ENCODE assay signal across 1 cellular context in genomic region chr13:22428188-22428828, GRCh38.
TF ChIP-seq lines count a peak whose summit lies in the region.

No MANE protein-coding gene starts in this region.

TF ChIP-seq in K562, 482 proteins besides CTCF, POLR2A, EP300 and RAD21 (continued from another document):
- TF ChIP-seq TOE1 (IDR thresholded peaks at IDR 0.05; ENCODE audit: borderline replicate concordance) (no peak), TOE1 (CRISPR knock-in tag; IDR thresholded peaks at IDR 0.05; ENCODE audit: borderline replicate concordance, low read depth) (no peak), BHLHE40 (IDR thresholded peaks at IDR 0.05; ENCODE audit: low read length) (no peak), TAF1 (IDR thresholded peaks at IDR 0.05; ENCODE audit: control insufficient read depth, extremely low read depth, insufficient read depth, low read length, severe bottlenecking) (no peak), SAFB (IDR thresholded peaks at IDR 0.05; ENCODE audit: borderline replicate concordance, low read depth, low read length) (no peak), CREB3 (tag; conservative IDR thresholded peaks at IDR 0.05; ENCODE audit: low read depth) (no peak), SMARCC2 (IDR thresholded peaks at IDR 0.05; ENCODE audit: low read depth) (no peak), FOXM1 (IDR thresholded peaks at IDR 0.05; ENCODE audit: low read depth) (peak; percentile 62; the same call in 1 of the 2 replicates), FOXM1 (CRISPR knock-in tag; IDR thresholded peaks at IDR 0.05; ENCODE audit: low read depth) (no peak), RFX1 (IDR thresholded peaks at IDR 0.05) (peak; percentile 80), TEAD1 (CRISPR knock-in tag; IDR thresholded peaks at IDR 0.05) (peak in 1 of 2 experiments; percentile 78; a peak in 2 of 4 replicates), DPF2 (IDR thresholded peaks at IDR 0.05) (peak; percentile 23; the same call in 1 of the 2 replicates), ZNF511 (CRISPR knock-in tag; IDR thresholded peaks at IDR 0.05) (no peak), HDAC8 (tag; IDR thresholded peaks at IDR 0.05) (no peak), CREB5 (CRISPR knock-in tag; IDR thresholded peaks at IDR 0.05) (no peak), DIDO1 (tag; IDR thresholded peaks at IDR 0.05; ENCODE audit: low read depth) (no peak), ZNF41 (CRISPR knock-in tag; conservative IDR thresholded peaks at IDR 0.05) (no peak)
